Comparison of ENCODE assay signal across 1 cellular context in the genomic region with DNA sequence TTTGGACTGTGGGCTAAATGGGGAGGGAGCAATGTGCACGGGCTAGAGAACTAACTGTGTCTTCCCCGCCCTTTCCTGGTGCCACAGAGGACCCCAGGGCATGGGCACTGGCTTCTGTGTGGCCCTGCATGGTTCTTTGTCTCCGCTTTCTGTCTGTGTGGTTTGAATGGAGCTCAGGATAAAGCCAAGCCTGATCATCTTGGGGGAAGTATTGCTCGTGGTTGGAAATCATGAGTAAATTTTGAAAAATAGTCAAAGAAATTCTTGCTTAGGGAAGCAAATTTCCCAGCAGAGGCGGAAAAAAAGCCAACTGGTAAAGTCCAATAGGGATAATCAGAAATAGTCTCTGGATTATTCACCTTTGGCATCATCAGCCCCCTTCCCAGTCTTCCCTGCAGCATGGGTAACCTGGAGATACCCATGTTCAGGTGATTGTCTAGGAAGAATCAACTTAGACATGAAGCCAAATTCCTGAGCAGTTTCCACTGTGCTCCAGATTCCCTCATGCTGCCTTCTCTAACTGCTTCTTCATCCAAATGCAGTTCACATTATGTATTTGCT.
TF ChIP-seq lines count a peak whose summit lies in the region.

No MANE protein-coding gene starts in this region.

TF ChIP-seq in GM12878, 131 proteins besides CTCF, POLR2A, EP300 and RAD21 (continued from another document):
- no peak for TF ChIP-seq ATF2 (IDR thresholded peaks at IDR 0.05; ENCODE audit: low read length)
- no peak for TF ChIP-seq ZZZ3 (IDR thresholded peaks at IDR 0.05; ENCODE audit: control insufficient read depth, insufficient read length, low read depth)
- no peak for TF ChIP-seq FOS (IDR thresholded peaks at IDR 0.05; ENCODE audit: borderline replicate concordance, extremely low read depth, insufficient read length)
- TF ChIP-seq NRF1 (conservative IDR thresholded peaks at IDR 0.05; ENCODE audit: low read depth, low read length), result no peak
- no peak for TF ChIP-seq PAX5 (IDR thresholded peaks at IDR 0.05; ENCODE audit: borderline replicate concordance, low read depth, low read length)
- no peak for TF ChIP-seq TCF7 (IDR thresholded peaks at IDR 0.05; ENCODE audit: borderline replicate concordance)
- TF ChIP-seq POLR2AphosphoS5 (IDR thresholded peaks at IDR 0.05; ENCODE audit: low read length), result no peak
- TF ChIP-seq RBBP5 (conservative IDR thresholded peaks at IDR 0.05), result no peak
- TF ChIP-seq SMAD1 (IDR thresholded peaks at IDR 0.05; ENCODE audit: low read depth, partially characterized antibody), result no peak
- TF ChIP-seq, protein P1, sequence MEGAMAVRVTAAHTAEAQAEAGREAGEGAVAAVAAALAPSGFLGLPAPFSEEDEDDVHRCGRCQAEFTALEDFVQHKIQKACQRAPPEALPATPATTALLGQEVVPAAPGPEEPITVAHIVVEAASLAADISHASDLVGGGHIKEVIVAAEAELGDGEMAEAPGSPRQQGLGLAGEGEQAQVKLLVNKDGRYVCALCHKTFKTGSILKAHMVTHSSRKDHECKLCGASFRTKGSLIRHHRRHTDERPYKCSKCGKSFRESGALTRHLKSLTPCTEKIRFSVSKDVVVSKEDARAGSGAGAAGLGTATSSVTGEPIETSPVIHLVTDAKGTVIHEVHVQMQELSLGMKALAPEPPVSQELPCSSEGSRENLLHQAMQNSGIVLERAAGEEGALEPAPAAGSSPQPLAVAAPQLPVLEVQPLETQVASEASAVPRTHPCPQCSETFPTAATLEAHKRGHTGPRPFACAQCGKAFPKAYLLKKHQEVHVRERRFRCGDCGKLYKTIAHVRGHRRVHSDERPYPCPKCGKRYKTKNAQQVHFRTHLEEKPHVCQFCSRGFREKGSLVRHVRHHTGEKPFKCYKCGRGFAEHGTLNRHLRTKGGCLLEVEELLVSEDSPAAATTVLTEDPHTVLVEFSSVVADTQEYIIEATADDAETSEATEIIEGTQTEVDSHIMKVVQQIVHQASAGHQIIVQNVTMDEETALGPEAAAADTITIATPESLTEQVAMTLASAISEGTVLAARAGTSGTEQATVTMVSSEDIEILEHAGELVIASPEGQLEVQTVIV (IDR thresholded peaks at IDR 0.05; ENCODE audit: borderline replicate concordance, partially characterized antibody), result no peak
- TF ChIP-seq BRCA1 (IDR thresholded peaks at IDR 0.05; ENCODE audit: low read depth, low read length), result no peak
